Comparison of ENCODE assay signal across 22 cellular contexts in the genomic region with DNA sequence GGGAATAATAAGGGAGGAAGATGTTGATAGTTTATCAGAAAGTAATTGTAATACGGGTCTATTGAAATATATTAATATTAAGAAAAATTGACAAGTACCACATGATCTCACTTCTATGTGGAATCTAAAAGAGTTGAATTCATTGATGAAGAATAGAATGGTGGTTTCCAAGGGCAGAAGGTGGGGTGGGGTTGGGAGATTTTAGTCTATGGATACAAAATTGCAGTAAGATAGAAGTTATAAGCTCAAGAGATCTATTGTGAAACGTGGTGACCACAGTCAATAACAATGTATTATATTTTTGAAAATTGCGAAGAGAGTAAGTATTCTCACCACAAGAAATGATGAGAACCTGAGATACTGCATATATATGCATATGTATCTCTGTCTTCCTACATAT.
"Had no signal": no experiment of that assay in that cellular context is flagged by ENCODE, and none has a peak within 500 bp of the region (broad histone marks: within the 10 kb centered on the region; RNA-seq: fewer than 3 reads in every experiment).

No MANE protein-coding gene starts in this region.

- H3K4me3 Mint-ChIP-seq: naive B cell; nephron progenitor cell; stimulated activated memory B cell treated with anti-CD40 and anti-IgM and Interleukin-4, amounts not matched to agents 10 μg/mL and 1 μg/mL and 100 μg/mL, for 72 hours; stimulated activated naive CD8-positive, alpha-beta T cell treated with anti-CD3 and anti-CD28 coated beads, Interleukin-15, Interleukin-2, amounts not matched to agents 100 ng/mL and 50 ng/mL, for 24 hours had no signal

- H3K4me1 ChIP-seq: colonic mucosa, foreskin keratinocyte, psoas muscle, right lobe of liver, spleen, upper lobe of left lung, uterus had no signal

- ATAC-seq: foreskin keratinocyte; left colon; left ventricle myocardium superior; psoas muscle; right lobe of liver; stimulated activated memory B cell treated with anti-CD40 and anti-IgM and Interleukin-4, amounts not matched to agents 10 μg/mL and 1 μg/mL and 100 μg/mL, for 72 hours had no signal

- DNase-seq: colonic mucosa; dermis blood vessel endothelial cell; foreskin keratinocyte; hippocampal formation; left colon; left ventricle myocardium superior; mesenchymal stem cell; naive B cell; nephron progenitor cell; psoas muscle; retina; right lobe of liver; spleen; stimulated activated CD4-positive, alpha-beta T cell treated with anti-CD3 and anti-CD28 coated beads, Interleukin-15, amount 100 ng/mL, for 24 hours; stimulated activated CD4-positive, alpha-beta T cell treated with anti-CD3 and anti-CD28 coated beads, Interleukin-1b, Interleukin-23, amount 100 ng/mL, for 48 hours; stimulated activated CD4-positive, alpha-beta T cell treated with anti-CD3 and anti-CD28 coated beads, Interleukin-4, amount 100 ng/mL, for 24 hours; tibial artery; upper lobe of left lung; uterus had no signal

- H3K27ac ChIP-seq: colonic mucosa, foreskin keratinocyte, psoas muscle, right lobe of liver had no signal

- H3K36me3 ChIP-seq: colonic mucosa, right lobe of liver, upper lobe of left lung, uterus had no signal

- H3K36me3 Mint-ChIP-seq: naive B cell; stimulated activated memory B cell treated with anti-CD40 and anti-IgM and Interleukin-4, amounts not matched to agents 10 μg/mL and 1 μg/mL and 100 μg/mL, for 72 hours had no signal

- H3K9me3 Mint-ChIP-seq: naive B cell; nephron progenitor cell; stimulated activated memory B cell treated with anti-CD40 and anti-IgM and Interleukin-4, amounts not matched to agents 10 μg/mL and 1 μg/mL and 100 μg/mL, for 72 hours; stimulated activated naive CD8-positive, alpha-beta T cell treated with anti-CD3 and anti-CD28 coated beads, Interleukin-15, Interleukin-2, amounts not matched to agents 100 ng/mL and 50 ng/mL, for 24 hours had no signal

- H3K9me3 ChIP-seq: colonic mucosa, psoas muscle, right lobe of liver, spleen, tibial artery, upper lobe of left lung, uterus had no signal

- H3K4me3 ChIP-seq: colonic mucosa, lung, psoas muscle, right lobe of liver, spleen, tibial artery, upper lobe of left lung, uterus had no signal

- H3K27me3 ChIP-seq: colonic mucosa, foreskin keratinocyte, right lobe of liver, spleen, tibial artery, upper lobe of left lung, uterus had no signal

- H3K27me3 Mint-ChIP-seq: naive B cell; stimulated activated memory B cell treated with anti-CD40 and anti-IgM and Interleukin-4, amounts not matched to agents 10 μg/mL and 1 μg/mL and 100 μg/mL, for 72 hours had no signal

- H3K27ac Mint-ChIP-seq: naive B cell; nephron progenitor cell; stimulated activated memory B cell treated with anti-CD40 and anti-IgM and Interleukin-4, amounts not matched to agents 10 μg/mL and 1 μg/mL and 100 μg/mL, for 72 hours; stimulated activated naive CD8-positive, alpha-beta T cell treated with anti-CD3 and anti-CD28 coated beads, Interleukin-15, Interleukin-2, amounts not matched to agents 100 ng/mL and 50 ng/mL, for 24 hours had no signal

- H3K4me1 Mint-ChIP-seq: naive B cell; nephron progenitor cell; stimulated activated memory B cell treated with anti-CD40 and anti-IgM and Interleukin-4, amounts not matched to agents 10 μg/mL and 1 μg/mL and 100 μg/mL, for 72 hours had no signal
